In genomic region chr4:89575840-89576239, GRCh38 we compare ENCODE assay signal across 39 cellular contexts.
"Had no signal": no experiment of that assay in that cellular context is flagged by ENCODE, and none has a peak within 500 bp of the region (broad histone marks: within the 10 kb centered on the region; RNA-seq: fewer than 3 reads in every experiment).

No MANE protein-coding gene starts in this region.

- FAIRE-seq: astrocyte, bronchial epithelial cell had no signal

- ATAC-seq: activated naive CD4-positive, alpha-beta T cell treated with anti-CD3 and anti-CD28 coated beads, Interleukin-2, amount 50 U/mL, for 72 hours; activated naive CD8-positive, alpha-beta T cell treated with anti-CD3 and anti-CD28 coated beads, Interleukin-2, amount 50 U/mL, for 24 hours; activated T-cell treated with anti-CD3 and anti-CD28 coated beads, Interleukin-2, amount 50 U/mL, for 4 hours; activated T-cell treated with anti-CD3 and anti-CD28 coated beads, Interleukin-2, amount 50 U/mL, for 72 hours; activated T-helper 17 cell treated with anti-CD3 and anti-CD28 coated beads, Interleukin-2, amount 50 U/mL, for 72 hours; body of pancreas had no signal

- H3K4me3 ChIP-seq: adrenal gland, ascending aorta, body of pancreas, breast epithelium, cardiac muscle cell had no signal

- H3K9me3 ChIP-seq: adrenal gland, ascending aorta, body of pancreas, breast epithelium had no signal

- H3K4me1 ChIP-seq: ascending aorta, body of pancreas, breast epithelium had no signal

- H3K4me3 Mint-ChIP-seq: activated naive CD4-positive, alpha-beta T cell treated with anti-CD3 and anti-CD28 coated beads for 36 hours; activated naive CD4-positive, alpha-beta T cell treated with anti-CD3 and anti-CD28 coated beads, Interleukin-2, amount 10 ng/mL, durations not matched to agents 7 days and 5 days; activated naive CD4-positive, alpha-beta T cell treated with anti-CD3 and anti-CD28 coated beads, Interleukin-2, amount 50 U/mL, for 24 hours; activated naive CD8-positive, alpha-beta T cell; activated naive CD8-positive, alpha-beta T cell treated with anti-CD3 and anti-CD28 coated beads for 36 hours; activated naive CD8-positive, alpha-beta T cell treated with anti-CD3 and anti-CD28 coated beads, Interleukin-2, amount 10 ng/mL, durations not matched to agents 7 days and 5 days; activated naive CD8-positive, alpha-beta T cell treated with anti-CD3 and anti-CD28 coated beads, Interleukin-2, amount 50 U/mL, for 24 hours; activated T-cell treated with anti-CD3 and anti-CD28 coated beads, Interleukin-2, amount 50 U/mL, for 24 hours; activated T-cell treated with anti-CD3 and anti-CD28 coated beads, Interleukin-2, amount 50 U/mL, for 4 hours; activated T-cell treated with anti-CD3 and anti-CD28 coated beads, Interleukin-2, amount 50 U/mL, for 72 hours; activated T-helper 1 cell treated with anti-CD3 and anti-CD28 coated beads, Interleukin-12 subunit alpha, Interleukin-12 subunit beta, Interleukin-2, Interleukin-4 antibody, amounts not matched to agents 30 ng/mL and 10 ng/mL and 1 ng/mL, durations not matched to agents 14 hours and 24 hours and 36 hours; activated T-helper 17 cell treated with anti-CD3 and anti-CD28 coated beads, Interleukin-2, amount 50 U/mL, for 72 hours; brain; central memory CD8-positive, alpha-beta T cell had no signal

- H3K27ac ChIP-seq: adrenal gland, ascending aorta, body of pancreas, brain microvascular endothelial cell, breast epithelium, cardiac muscle cell had no signal

- H3K36me3 ChIP-seq: adrenal gland, ascending aorta, brain microvascular endothelial cell, breast epithelium, cardiac muscle cell had no signal

- H3K4me1 Mint-ChIP-seq: activated naive CD4-positive, alpha-beta T cell treated with anti-CD3 and anti-CD28 coated beads, Interleukin-2, amount 10 ng/mL, durations not matched to agents 7 days and 5 days; activated naive CD4-positive, alpha-beta T cell treated with anti-CD3 and anti-CD28 coated beads, Interleukin-2, amount 50 U/mL, for 24 hours; activated naive CD8-positive, alpha-beta T cell treated with anti-CD3 and anti-CD28 coated beads for 36 hours; activated naive CD8-positive, alpha-beta T cell treated with anti-CD3 and anti-CD28 coated beads, Interleukin-2, amount 10 ng/mL, durations not matched to agents 7 days and 5 days; activated naive CD8-positive, alpha-beta T cell treated with anti-CD3 and anti-CD28 coated beads, Interleukin-2, amount 50 U/mL, for 24 hours; activated T-helper 17 cell treated with anti-CD3 and anti-CD28 coated beads, Interleukin-2, amount 50 U/mL, for 72 hours; central memory CD8-positive, alpha-beta T cell had no signal

- H3K27me3 ChIP-seq: adrenal gland, ascending aorta, body of pancreas, brain microvascular endothelial cell, breast epithelium, cardiac muscle cell had no signal

- H3K9me3 Mint-ChIP-seq: activated naive CD4-positive, alpha-beta T cell treated with anti-CD3 and anti-CD28 coated beads for 36 hours; activated naive CD4-positive, alpha-beta T cell treated with anti-CD3 and anti-CD28 coated beads, Interleukin-2, amount 10 ng/mL, durations not matched to agents 7 days and 5 days; activated naive CD4-positive, alpha-beta T cell treated with anti-CD3 and anti-CD28 coated beads, Interleukin-2, amount 50 U/mL, for 24 hours; activated naive CD4-positive, alpha-beta T cell treated with anti-CD3 and anti-CD28 coated beads, Interleukin-2, amount 50 U/mL, for 72 hours; activated naive CD8-positive, alpha-beta T cell treated with anti-CD3 and anti-CD28 coated beads for 36 hours; activated naive CD8-positive, alpha-beta T cell treated with anti-CD3 and anti-CD28 coated beads, Interleukin-2, amount 50 U/mL, for 24 hours; activated T-cell treated with anti-CD3 and anti-CD28 coated beads, Interleukin-2, amount 50 U/mL, for 24 hours; activated T-cell treated with anti-CD3 and anti-CD28 coated beads, Interleukin-2, amount 50 U/mL, for 4 hours; activated T-cell treated with anti-CD3 and anti-CD28 coated beads, Interleukin-2, amount 50 U/mL, for 72 hours; activated T-helper 1 cell treated with anti-CD3 and anti-CD28 coated beads, Interleukin-12 subunit alpha, Interleukin-12 subunit beta, Interleukin-2, Interleukin-4 antibody, amounts not matched to agents 30 ng/mL and 10 ng/mL and 1 ng/mL, durations not matched to agents 14 hours and 24 hours and 36 hours; activated T-helper 17 cell treated with anti-CD3 and anti-CD28 coated beads, Interleukin-2, amount 50 U/mL, for 72 hours; activated T-helper 2 cell treated with anti-CD3 and anti-CD28 coated beads, Interferon-gamma antibody, Interleukin-2, Interleukin-4, amounts not matched to agents 10 μg/mL and 5 μg/mL and 100 μg/mL, durations not matched to agents 14 hours and 24 hours and 36 hours; central memory CD8-positive, alpha-beta T cell had no signal

- DNase-seq: activated effector memory CD4-positive, alpha-beta T cell treated with anti-CD3 and anti-CD28 coated beads, Interleukin-2, amount 50 U/mL, for 16 hours; activated effector memory CD4-positive, alpha-beta T cell treated with Interleukin-2 at 50 U/mL for 16 hours; activated gamma-delta T cell; activated gamma-delta T cell treated with Interleukin-2 at 50 U/mL for 16 hours; activated naive CD4-positive, alpha-beta T cell; activated naive CD4-positive, alpha-beta T cell treated with anti-CD3 and anti-CD28 coated beads for 36 hours; activated naive CD4-positive, alpha-beta T cell treated with anti-CD3 and anti-CD28 coated beads, Interleukin-2, amount 10 ng/mL, durations not matched to agents 7 days and 5 days; activated naive CD4-positive, alpha-beta T cell treated with anti-CD3 and anti-CD28 coated beads, Interleukin-2, amount 50 U/mL, for 16 hours; activated naive CD4-positive, alpha-beta T cell treated with Interleukin-2 at 50 U/mL for 16 hours; activated naive CD8-positive, alpha-beta T cell treated with anti-CD3 and anti-CD28 coated beads for 36 hours; activated naive CD8-positive, alpha-beta T cell treated with anti-CD3 and anti-CD28 coated beads, Interleukin-2, amount 10 ng/mL, durations not matched to agents 7 days and 5 days; activated naive CD8-positive, alpha-beta T cell treated with anti-CD3 and anti-CD28 coated beads, Interleukin-2, amount 50 U/mL, for 24 hours; activated T-cell treated with anti-CD3 and anti-CD28 coated beads, Interleukin-2, amount 50 U/mL, for 24 hours; activated T-cell treated with anti-CD3 and anti-CD28 coated beads, Interleukin-2, amount 50 U/mL, for 4 hours; activated T-cell treated with anti-CD3 and anti-CD28 coated beads, Interleukin-2, amount 50 U/mL, for 48 hours; activated T-cell treated with anti-CD3 and anti-CD28 coated beads, Interleukin-2, amount 50 U/mL, for 72 hours; adrenal gland; amniotic stem cell; amygdala; anterior cingulate cortex; aorta; body of pancreas; brain microvascular endothelial cell; caudate nucleus; central memory CD4-positive, alpha-beta T cell; cerebellar nuclear complex had no signal

- H3K27ac Mint-ChIP-seq: activated naive CD4-positive, alpha-beta T cell treated with anti-CD3 and anti-CD28 coated beads for 36 hours; activated naive CD4-positive, alpha-beta T cell treated with anti-CD3 and anti-CD28 coated beads, Interleukin-2, amount 10 ng/mL, durations not matched to agents 7 days and 5 days; activated naive CD4-positive, alpha-beta T cell treated with anti-CD3 and anti-CD28 coated beads, Interleukin-2, amount 50 U/mL, for 24 hours; activated naive CD4-positive, alpha-beta T cell treated with anti-CD3 and anti-CD28 coated beads, Interleukin-2, amount 50 U/mL, for 72 hours; activated naive CD8-positive, alpha-beta T cell; activated naive CD8-positive, alpha-beta T cell treated with anti-CD3 and anti-CD28 coated beads for 36 hours; activated naive CD8-positive, alpha-beta T cell treated with anti-CD3 and anti-CD28 coated beads, Interleukin-2, amount 10 ng/mL, durations not matched to agents 7 days and 5 days; activated naive CD8-positive, alpha-beta T cell treated with anti-CD3 and anti-CD28 coated beads, Interleukin-2, amount 50 U/mL, for 24 hours; activated T-cell treated with anti-CD3 and anti-CD28 coated beads, Interleukin-2, amount 50 U/mL, for 24 hours; activated T-cell treated with anti-CD3 and anti-CD28 coated beads, Interleukin-2, amount 50 U/mL, for 72 hours; activated T-helper 1 cell treated with anti-CD3 and anti-CD28 coated beads, Interleukin-12 subunit alpha, Interleukin-12 subunit beta, Interleukin-2, Interleukin-4 antibody, amounts not matched to agents 30 ng/mL and 10 ng/mL and 1 ng/mL, durations not matched to agents 14 hours and 24 hours and 36 hours; activated T-helper 17 cell treated with anti-CD3 and anti-CD28 coated beads, Interleukin-2, amount 50 U/mL, for 72 hours; activated T-helper 2 cell treated with anti-CD3 and anti-CD28 coated beads, Interferon-gamma antibody, Interleukin-2, Interleukin-4, amounts not matched to agents 10 μg/mL and 5 μg/mL and 100 μg/mL, durations not matched to agents 14 hours and 24 hours and 36 hours; brain had no signal

- H3K27me3 Mint-ChIP-seq: activated naive CD4-positive, alpha-beta T cell treated with anti-CD3 and anti-CD28 coated beads, Interleukin-2, amount 10 ng/mL, durations not matched to agents 7 days and 5 days; activated naive CD4-positive, alpha-beta T cell treated with anti-CD3 and anti-CD28 coated beads, Interleukin-2, amount 50 U/mL, for 24 hours; activated naive CD8-positive, alpha-beta T cell; activated naive CD8-positive, alpha-beta T cell treated with anti-CD3 and anti-CD28 coated beads for 36 hours; activated naive CD8-positive, alpha-beta T cell treated with anti-CD3 and anti-CD28 coated beads, Interleukin-2, amount 50 U/mL, for 24 hours; activated T-cell treated with anti-CD3 and anti-CD28 coated beads, Interleukin-2, amount 50 U/mL, for 24 hours; brain had no signal
